ENCODE assay signal across 8 cellular contexts in genomic region chr9:111895996-111896941, GRCh38. TPM values are rescaled to one million over a fixed set of nuclear protein-coding genes. Genes with fewer than 3 reads are reported as not detected.
DNase-seq lines count a peak whose midpoint lies in the region; ATAC-seq and TF ChIP-seq lines count a peak whose summit lies in the region.

UGCG (plus strand) TSS chr9:111896814; CDS start chr9:111897216, 402 bp downstream.

- H3K4me1 Mint-ChIP-seq in activated CD4-positive, alpha-beta T cell treated with anti-CD3 and anti-CD28 coated beads for 36 hours = peaks cover 25% of the 10 kb centered on the region
- H3K4me1 Mint-ChIP-seq in chondrocyte (ENCODE audit: low read depth) = peaks cover 7% of the 10 kb centered on the region

- no peaks in the 10 kb centered on the region for H3K27me3 ChIP-seq in layer of hippocampus (ENCODE audit: control insufficient read depth, insufficient read depth, low read length)

- no peaks in the 10 kb centered on the region for H3K9me3 Mint-ChIP-seq in activated CD4-positive, alpha-beta T cell treated with anti-CD3 and anti-CD28 coated beads for 36 hours (ENCODE audit: low read depth)
- H3K9me3 Mint-ChIP-seq in chondrocyte (ENCODE audit: low read depth) = no peaks in the 10 kb centered on the region

- no peak for TF ChIP-seq CTCF in chondrocyte (IDR thresholded peaks at IDR 0.05)

- intact Hi-C loops in activated CD4-positive, alpha-beta T cell treated with anti-CD3 and anti-CD28 coated beads for 36 hours (cut with DNase I, micrococcal nuclease) = loop anchor here (1.0 to 10.0 kb wide), 15 partner anchors 20 to 1326 kb away; partner anchors contain the start of genes DNAJC25 (in 2 of the 2), ECPAS (in 2 of the 2), INIP (in 2 of the 2) and FKBP15 (in 1 of the 2)

- CTCF ChIA-PET in activated CD4-positive, alpha-beta T cell treated with anti-CD3 and anti-CD28 coated beads for 36 hours (lab: Charles Lee) = interaction anchor here (0.6 to 2.3 kb wide), 9 partner anchors 12 to 699 kb away, joined by 3 to 6 read pairs (median 3); no protein-coding TSS in a partner anchor

- H3K27ac Mint-ChIP-seq in activated CD4-positive, alpha-beta T cell treated with anti-CD3 and anti-CD28 coated beads for 36 hours = peak within 1 kb of the TSS; percentile 90
- peak within 1 kb of the TSS; percentile 96 for H3K27ac Mint-ChIP-seq in chondrocyte (ENCODE audit: unreplicated experiment)

- H3K27ac ChIP-seq in layer of hippocampus (ENCODE audit: low read depth, low read length) = peak within 1 kb of the TSS; percentile 85

- no peaks in the 10 kb centered on the region for H3K27me3 Mint-ChIP-seq in activated CD4-positive, alpha-beta T cell treated with anti-CD3 and anti-CD28 coated beads for 36 hours
- no peaks in the 10 kb centered on the region for H3K27me3 Mint-ChIP-seq in chondrocyte (ENCODE audit: low read depth)

- POLR2A ChIA-PET in activated CD4-positive, alpha-beta T cell treated with anti-CD3 and anti-CD28 coated beads for 36 hours (lab: Charles Lee) = interaction anchor here (0.5 to 1.1 kb wide), 5 partner anchors 10 to 439 kb away, joined by 3 to 4 read pairs (median 3); partner anchors contain the start of gene PTBP3

- H3K4me3 Mint-ChIP-seq in activated CD4-positive, alpha-beta T cell treated with anti-CD3 and anti-CD28 coated beads for 36 hours = no peak within 1 kb of the TSS
- peak within 1 kb of the TSS; percentile 80 for H3K4me3 Mint-ChIP-seq in chondrocyte (ENCODE audit: unreplicated experiment)

- peak; percentile 87 for ATAC-seq in GM18909 (IDR thresholded peaks at IDR 0.05; ENCODE audit: poor library complexity, unreplicated experiment)
- ATAC-seq in HG03175 (IDR thresholded peaks at IDR 0.05; ENCODE audit: unreplicated experiment) = peak; percentile 78
- ATAC-seq in activated CD4-positive, alpha-beta T cell treated with anti-CD3 and anti-CD28 coated beads for 36 hours = peak; percentile 88

- DNase-seq in AG08396 (ENCODE audit: low spot score) (peak; percentile 97), NCI-H446 (lab: John Stamatoyannopoulos, UW) (peak; percentile 32 to 85), chondrocyte (ENCODE audit: low spot score) (peak; percentile 95)
- peak; percentile 94 for DNase-seq in activated CD4-positive, alpha-beta T cell treated with anti-CD3 and anti-CD28 coated beads for 36 hours
- peak; percentile 65 to 84 (median 73) for DNase-seq in stimulated activated CD4-positive, alpha-beta T cell treated with anti-CD3 and anti-CD28 coated beads, Interleukin-1b, Interleukin-23, amount 100 ng/mL, for 24 hours (ENCODE audit: low read depth in 4 of 4, low spot score in 1 of 4)

- H3K36me3 Mint-ChIP-seq in activated CD4-positive, alpha-beta T cell treated with anti-CD3 and anti-CD28 coated beads for 36 hours (ENCODE audit: low read depth) = no peaks in the 10 kb centered on the region
- no peaks in the 10 kb centered on the region for H3K36me3 Mint-ChIP-seq in chondrocyte (ENCODE audit: low read depth)

RNA-seq across cellular contexts. Expression of gene UGCG, which starts in this region (rescaled TPM):
- 10 to 100 TPM; 12.7 to 14.2 TPM for total RNA-seq in activated CD4-positive, alpha-beta T cell treated with anti-CD3 and anti-CD28 coated beads for 36 hours
- total RNA-seq in chondrocyte = 17.1 to 31.3 TPM (median 30.9 TPM) in 3 replicates

Comparison
In these comparisons a context has a peak if more than half of its experiments do, and no peak if none do; other contexts are left out.
1. Peak in every context shown above with its lines: DNase-seq, ATAC-seq and H3K27ac ChIP-seq.